ENCODE assay signal across 1 cellular context in the genomic region with DNA sequence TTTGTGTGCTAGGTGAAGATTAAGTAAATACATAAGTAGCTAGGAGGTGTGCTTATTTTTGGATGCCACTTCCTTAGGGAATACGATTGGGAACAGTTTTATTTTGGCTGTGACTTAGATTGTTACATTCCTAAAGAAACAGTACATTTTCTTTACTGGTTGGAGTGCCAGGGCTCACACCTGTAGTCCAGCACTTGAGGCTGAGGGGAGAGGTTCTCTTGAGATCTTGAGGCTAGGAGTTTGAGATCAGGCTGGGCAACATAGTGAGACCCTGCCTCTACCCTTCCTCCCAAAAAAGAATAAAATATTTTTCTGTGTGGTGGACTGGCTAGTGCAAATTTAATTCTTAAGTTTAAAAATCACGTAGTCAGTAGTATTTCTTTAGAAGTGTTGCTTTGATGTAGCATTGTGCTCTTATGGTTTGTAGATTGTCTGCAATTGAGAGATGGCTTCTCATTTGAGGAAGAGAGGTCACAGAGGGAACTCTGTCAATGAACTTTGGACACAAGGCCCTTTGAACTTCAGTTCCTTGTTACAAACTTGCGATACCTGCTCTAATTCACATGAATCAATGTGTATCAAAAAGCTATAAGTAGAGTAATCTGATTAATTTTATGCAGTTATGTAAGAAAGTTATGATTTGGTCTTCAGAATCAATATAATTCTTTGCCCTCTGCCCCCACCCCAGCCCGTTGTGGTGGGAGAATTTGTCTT.
TF ChIP-seq lines count a peak whose summit lies in the region.

No MANE protein-coding gene starts in this region.

TF ChIP-seq in K562, 482 proteins besides CTCF, POLR2A, EP300 and RAD21 (continued from another document):
- TF ChIP-seq RCOR1 (IDR thresholded peaks at IDR 0.05; ENCODE audit: borderline replicate concordance in 1 of 2, low read depth in 2 of 2, low read length in 2 of 2), result no peak
- no peak for TF ChIP-seq ZNF174 (CRISPR knock-in tag; IDR thresholded peaks at IDR 0.05)
- TF ChIP-seq NR4A1 (CRISPR knock-in tag; IDR thresholded peaks at IDR 0.05), result no peak
- TF ChIP-seq NR4A1 (tag; IDR thresholded peaks at IDR 0.05), result no peak
- no peak for TF ChIP-seq NCOA6 (IDR thresholded peaks at IDR 0.05)
- no peak for TF ChIP-seq SIX5 (IDR thresholded peaks at IDR 0.05; ENCODE audit: borderline replicate concordance in 1 of 2, insufficient read depth in 1 of 2, low read depth in 1 of 2, low read length in 2 of 2)
- TF ChIP-seq, protein P1, sequence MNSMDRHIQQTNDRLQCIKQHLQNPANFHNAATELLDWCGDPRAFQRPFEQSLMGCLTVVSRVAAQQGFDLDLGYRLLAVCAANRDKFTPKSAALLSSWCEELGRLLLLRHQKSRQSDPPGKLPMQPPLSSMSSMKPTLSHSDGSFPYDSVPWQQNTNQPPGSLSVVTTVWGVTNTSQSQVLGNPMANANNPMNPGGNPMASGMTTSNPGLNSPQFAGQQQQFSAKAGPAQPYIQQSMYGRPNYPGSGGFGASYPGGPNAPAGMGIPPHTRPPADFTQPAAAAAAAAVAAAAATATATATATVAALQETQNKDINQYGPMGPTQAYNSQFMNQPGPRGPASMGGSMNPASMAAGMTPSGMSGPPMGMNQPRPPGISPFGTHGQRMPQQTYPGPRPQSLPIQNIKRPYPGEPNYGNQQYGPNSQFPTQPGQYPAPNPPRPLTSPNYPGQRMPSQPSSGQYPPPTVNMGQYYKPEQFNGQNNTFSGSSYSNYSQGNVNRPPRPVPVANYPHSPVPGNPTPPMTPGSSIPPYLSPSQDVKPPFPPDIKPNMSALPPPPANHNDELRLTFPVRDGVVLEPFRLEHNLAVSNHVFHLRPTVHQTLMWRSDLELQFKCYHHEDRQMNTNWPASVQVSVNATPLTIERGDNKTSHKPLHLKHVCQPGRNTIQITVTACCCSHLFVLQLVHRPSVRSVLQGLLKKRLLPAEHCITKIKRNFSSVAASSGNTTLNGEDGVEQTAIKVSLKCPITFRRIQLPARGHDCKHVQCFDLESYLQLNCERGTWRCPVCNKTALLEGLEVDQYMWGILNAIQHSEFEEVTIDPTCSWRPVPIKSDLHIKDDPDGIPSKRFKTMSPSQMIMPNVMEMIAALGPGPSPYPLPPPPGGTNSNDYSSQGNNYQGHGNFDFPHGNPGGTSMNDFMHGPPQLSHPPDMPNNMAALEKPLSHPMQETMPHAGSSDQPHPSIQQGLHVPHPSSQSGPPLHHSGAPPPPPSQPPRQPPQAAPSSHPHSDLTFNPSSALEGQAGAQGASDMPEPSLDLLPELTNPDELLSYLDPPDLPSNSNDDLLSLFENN (IDR thresholded peaks at IDR 0.05; ENCODE audit: low read depth in 2 of 2, low read length in 2 of 2), result no peak
- no peak for TF ChIP-seq GABPB1 (CRISPR knock-in tag; IDR thresholded peaks at IDR 0.05)
- TF ChIP-seq RBFOX2 (IDR thresholded peaks at IDR 0.05; ENCODE audit: low read depth, low read length), result peak; percentile 39; the same call in 1 of the 2 replicates
- TF ChIP-seq EHMT2 (IDR thresholded peaks at IDR 0.05), result no peak
- TF ChIP-seq, protein P2, sequence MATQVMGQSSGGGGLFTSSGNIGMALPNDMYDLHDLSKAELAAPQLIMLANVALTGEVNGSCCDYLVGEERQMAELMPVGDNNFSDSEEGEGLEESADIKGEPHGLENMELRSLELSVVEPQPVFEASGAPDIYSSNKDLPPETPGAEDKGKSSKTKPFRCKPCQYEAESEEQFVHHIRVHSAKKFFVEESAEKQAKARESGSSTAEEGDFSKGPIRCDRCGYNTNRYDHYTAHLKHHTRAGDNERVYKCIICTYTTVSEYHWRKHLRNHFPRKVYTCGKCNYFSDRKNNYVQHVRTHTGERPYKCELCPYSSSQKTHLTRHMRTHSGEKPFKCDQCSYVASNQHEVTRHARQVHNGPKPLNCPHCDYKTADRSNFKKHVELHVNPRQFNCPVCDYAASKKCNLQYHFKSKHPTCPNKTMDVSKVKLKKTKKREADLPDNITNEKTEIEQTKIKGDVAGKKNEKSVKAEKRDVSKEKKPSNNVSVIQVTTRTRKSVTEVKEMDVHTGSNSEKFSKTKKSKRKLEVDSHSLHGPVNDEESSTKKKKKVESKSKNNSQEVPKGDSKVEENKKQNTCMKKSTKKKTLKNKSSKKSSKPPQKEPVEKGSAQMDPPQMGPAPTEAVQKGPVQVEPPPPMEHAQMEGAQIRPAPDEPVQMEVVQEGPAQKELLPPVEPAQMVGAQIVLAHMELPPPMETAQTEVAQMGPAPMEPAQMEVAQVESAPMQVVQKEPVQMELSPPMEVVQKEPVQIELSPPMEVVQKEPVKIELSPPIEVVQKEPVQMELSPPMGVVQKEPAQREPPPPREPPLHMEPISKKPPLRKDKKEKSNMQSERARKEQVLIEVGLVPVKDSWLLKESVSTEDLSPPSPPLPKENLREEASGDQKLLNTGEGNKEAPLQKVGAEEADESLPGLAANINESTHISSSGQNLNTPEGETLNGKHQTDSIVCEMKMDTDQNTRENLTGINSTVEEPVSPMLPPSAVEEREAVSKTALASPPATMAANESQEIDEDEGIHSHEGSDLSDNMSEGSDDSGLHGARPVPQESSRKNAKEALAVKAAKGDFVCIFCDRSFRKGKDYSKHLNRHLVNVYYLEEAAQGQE (CRISPR knock-in tag; IDR thresholded peaks at IDR 0.05; ENCODE audit: low read depth), result no peak
- TF ChIP-seq KDM1A (IDR thresholded peaks at IDR 0.05), result no peak
- peak; percentile 24; the same call in 1 of the 2 replicates for TF ChIP-seq PML (IDR thresholded peaks at IDR 0.05; ENCODE audit: low read length)
- TF ChIP-seq HDAC1 (IDR thresholded peaks at IDR 0.05), result no peak
- TF ChIP-seq YY1 (IDR thresholded peaks at IDR 0.05; ENCODE audit: borderline replicate concordance in 1 of 3, control insufficient read depth in 1 of 3, extremely low read depth in 1 of 3, insufficient read depth in 3 of 3, insufficient read length in 1 of 3, insufficient replicate concordance in 2 of 3, low read depth in 1 of 3, low read length in 2 of 3), result no peak
- no peak for TF ChIP-seq PTRF (tag; IDR thresholded peaks at IDR 0.05)
- TF ChIP-seq ZNF212 (CRISPR knock-in tag; IDR thresholded peaks at IDR 0.05), result no peak
- TF ChIP-seq ZNF764 (CRISPR knock-in tag; IDR thresholded peaks at IDR 0.05; ENCODE audit: low read depth), result no peak
- no peak for TF ChIP-seq HNRNPL (IDR thresholded peaks at IDR 0.05; ENCODE audit: low read depth, low read length)
- TF ChIP-seq POLR2G (IDR thresholded peaks at IDR 0.05; ENCODE audit: low read depth, low read length), result 0 out of 2 replicates have a peak, but pooled peaks have one; percentile 9
- peak; percentile 48 for TF ChIP-seq RBM25 (IDR thresholded peaks at IDR 0.05; ENCODE audit: low read depth, low read length, severe bottlenecking)
- TF ChIP-seq, protein P3, sequence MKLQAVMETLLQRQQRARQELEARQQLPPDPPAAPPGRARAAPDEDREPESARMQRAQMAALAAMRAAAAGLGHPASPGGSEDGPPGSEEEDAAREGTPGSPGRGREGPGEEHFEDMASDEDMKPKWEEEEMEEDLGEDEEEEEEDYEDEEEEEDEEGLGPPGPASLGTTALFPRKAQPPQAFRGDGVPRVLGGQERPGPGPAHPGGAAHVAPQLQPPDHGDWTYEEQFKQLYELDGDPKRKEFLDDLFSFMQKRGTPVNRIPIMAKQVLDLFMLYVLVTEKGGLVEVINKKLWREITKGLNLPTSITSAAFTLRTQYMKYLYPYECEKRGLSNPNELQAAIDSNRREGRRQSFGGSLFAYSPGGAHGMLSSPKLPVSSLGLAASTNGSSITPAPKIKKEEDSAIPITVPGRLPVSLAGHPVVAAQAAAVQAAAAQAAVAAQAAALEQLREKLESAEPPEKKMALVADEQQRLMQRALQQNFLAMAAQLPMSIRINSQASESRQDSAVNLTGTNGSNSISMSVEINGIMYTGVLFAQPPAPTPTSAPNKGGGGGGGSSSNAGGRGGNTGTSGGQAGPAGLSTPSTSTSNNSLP (IDR thresholded peaks at IDR 0.05; ENCODE audit: borderline replicate concordance, low read depth, low read length), result no peak
- no peak for TF ChIP-seq U2AF1 (optimal IDR thresholded peaks at IDR 0.05; ENCODE audit: low read depth, low read length)
- TF ChIP-seq PHF21A (IDR thresholded peaks at IDR 0.05; ENCODE audit: borderline replicate concordance, low read depth), result no peak
- TF ChIP-seq ZNF766 (CRISPR knock-in tag; conservative IDR thresholded peaks at IDR 0.05), result no peak
- peak; percentile 87 for TF ChIP-seq ZNF121 (CRISPR knock-in tag; conservative IDR thresholded peaks at IDR 0.05)
- no peak for TF ChIP-seq MXI1 (IDR thresholded peaks at IDR 0.05; ENCODE audit: low read depth, low read length)
- TF ChIP-seq COPS2 (conservative IDR thresholded peaks at IDR 0.05), result no peak
- no peak for TF ChIP-seq TCF7L2 (IDR thresholded peaks at IDR 0.05; ENCODE audit: low read depth, low read length)
- TF ChIP-seq POLR2AphosphoS5 (IDR thresholded peaks at IDR 0.05; ENCODE audit: control insufficient read depth, insufficient read depth, low read depth, low read length), result peak; percentile 57
- no peak for TF ChIP-seq ETV5 (CRISPR knock-in tag; IDR thresholded peaks at IDR 0.05; ENCODE audit: low read depth)
- no peak for TF ChIP-seq MAZ (CRISPR knock-in tag; conservative IDR thresholded peaks at IDR 0.05 in 1 of 2, IDR thresholded peaks at IDR 0.05 in 1 of 2)
